3 cellular contexts compared by ENCODE assay signal in genomic region chr14:30240002-30240401, GRCh38.
A peak's percentile ranks its signal among the peaks of the same experiment; 100 is the strongest.
TF ChIP-seq lines count a peak whose summit lies in the region.

No MANE protein-coding gene starts in this region.

TF ChIP-seq in IMR-90, 13 proteins besides CTCF, POLR2A, EP300 and RAD21 (continued from another document):
- TF ChIP-seq USF2 (IDR thresholded peaks at IDR 0.05; ENCODE audit: low read depth, low read length), result no peak
- TF ChIP-seq MAZ (IDR thresholded peaks at IDR 0.05; ENCODE audit: borderline replicate concordance, low read depth, low read length), result no peak
- no peak for TF ChIP-seq RFX5 (IDR thresholded peaks at IDR 0.05; ENCODE audit: low read depth, low read length)
- TF ChIP-seq SMC3 (IDR thresholded peaks at IDR 0.05; ENCODE audit: low read depth, low read length), result no peak
- TF ChIP-seq RCOR1 (IDR thresholded peaks at IDR 0.05; ENCODE audit: insufficient replicate concordance, low read length), result no peak
- TF ChIP-seq MXI1 (IDR thresholded peaks at IDR 0.05; ENCODE audit: borderline replicate concordance, low read depth, low read length), result no peak
- no peak for TF ChIP-seq CEBPB (IDR thresholded peaks at IDR 0.05; ENCODE audit: low read depth, low read length)
- no peak for TF ChIP-seq MAFK (IDR thresholded peaks at IDR 0.05; ENCODE audit: low read depth, low read length)
- TF ChIP-seq BHLHE40 (IDR thresholded peaks at IDR 0.05; ENCODE audit: low read depth, low read length), result no peak

TF ChIP-seq in WTC11, 78 proteins besides CTCF, POLR2A, EP300 and RAD21 (continued from another document):
- TF ChIP-seq, protein P1, sequence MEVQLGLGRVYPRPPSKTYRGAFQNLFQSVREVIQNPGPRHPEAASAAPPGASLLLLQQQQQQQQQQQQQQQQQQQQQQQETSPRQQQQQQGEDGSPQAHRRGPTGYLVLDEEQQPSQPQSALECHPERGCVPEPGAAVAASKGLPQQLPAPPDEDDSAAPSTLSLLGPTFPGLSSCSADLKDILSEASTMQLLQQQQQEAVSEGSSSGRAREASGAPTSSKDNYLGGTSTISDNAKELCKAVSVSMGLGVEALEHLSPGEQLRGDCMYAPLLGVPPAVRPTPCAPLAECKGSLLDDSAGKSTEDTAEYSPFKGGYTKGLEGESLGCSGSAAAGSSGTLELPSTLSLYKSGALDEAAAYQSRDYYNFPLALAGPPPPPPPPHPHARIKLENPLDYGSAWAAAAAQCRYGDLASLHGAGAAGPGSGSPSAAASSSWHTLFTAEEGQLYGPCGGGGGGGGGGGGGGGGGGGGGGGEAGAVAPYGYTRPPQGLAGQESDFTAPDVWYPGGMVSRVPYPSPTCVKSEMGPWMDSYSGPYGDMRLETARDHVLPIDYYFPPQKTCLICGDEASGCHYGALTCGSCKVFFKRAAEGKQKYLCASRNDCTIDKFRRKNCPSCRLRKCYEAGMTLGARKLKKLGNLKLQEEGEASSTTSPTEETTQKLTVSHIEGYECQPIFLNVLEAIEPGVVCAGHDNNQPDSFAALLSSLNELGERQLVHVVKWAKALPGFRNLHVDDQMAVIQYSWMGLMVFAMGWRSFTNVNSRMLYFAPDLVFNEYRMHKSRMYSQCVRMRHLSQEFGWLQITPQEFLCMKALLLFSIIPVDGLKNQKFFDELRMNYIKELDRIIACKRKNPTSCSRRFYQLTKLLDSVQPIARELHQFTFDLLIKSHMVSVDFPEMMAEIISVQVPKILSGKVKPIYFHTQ (CRISPR knock-in tag; IDR thresholded peaks at IDR 0.05), result no peak
- no peak for TF ChIP-seq MXD4 (CRISPR knock-in tag; IDR thresholded peaks at IDR 0.05; ENCODE audit: borderline replicate concordance)
- no peak for TF ChIP-seq ZNF423 (CRISPR knock-in tag; IDR thresholded peaks at IDR 0.05)
- no peak for TF ChIP-seq CBFB (CRISPR knock-in tag; IDR thresholded peaks at IDR 0.05; ENCODE audit: low read depth)
- TF ChIP-seq STAT6 (CRISPR knock-in tag; conservative IDR thresholded peaks at IDR 0.05; ENCODE audit: low read depth), result no peak
- TF ChIP-seq USF2 (CRISPR knock-in tag; IDR thresholded peaks at IDR 0.05), result no peak
- TF ChIP-seq, protein P2, sequence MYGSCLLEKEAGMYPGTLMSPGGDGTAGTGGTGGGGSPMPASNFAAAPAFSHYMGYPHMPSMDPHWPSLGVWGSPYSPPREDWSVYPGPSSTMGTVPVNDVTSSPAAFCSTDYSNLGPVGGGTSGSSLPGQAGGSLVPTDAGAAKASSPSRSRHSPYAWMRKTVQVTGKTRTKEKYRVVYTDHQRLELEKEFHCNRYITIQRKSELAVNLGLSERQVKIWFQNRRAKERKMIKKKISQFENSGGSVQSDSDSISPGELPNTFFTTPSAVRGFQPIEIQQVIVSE (CRISPR knock-in tag; IDR thresholded peaks at IDR 0.05; ENCODE audit: borderline replicate concordance), result no peak
- TF ChIP-seq FOXJ3 (CRISPR knock-in tag; IDR thresholded peaks at IDR 0.05; ENCODE audit: borderline replicate concordance), result no peak
- no peak for TF ChIP-seq SP1 (CRISPR knock-in tag; conservative IDR thresholded peaks at IDR 0.05)
- TF ChIP-seq, protein P3, sequence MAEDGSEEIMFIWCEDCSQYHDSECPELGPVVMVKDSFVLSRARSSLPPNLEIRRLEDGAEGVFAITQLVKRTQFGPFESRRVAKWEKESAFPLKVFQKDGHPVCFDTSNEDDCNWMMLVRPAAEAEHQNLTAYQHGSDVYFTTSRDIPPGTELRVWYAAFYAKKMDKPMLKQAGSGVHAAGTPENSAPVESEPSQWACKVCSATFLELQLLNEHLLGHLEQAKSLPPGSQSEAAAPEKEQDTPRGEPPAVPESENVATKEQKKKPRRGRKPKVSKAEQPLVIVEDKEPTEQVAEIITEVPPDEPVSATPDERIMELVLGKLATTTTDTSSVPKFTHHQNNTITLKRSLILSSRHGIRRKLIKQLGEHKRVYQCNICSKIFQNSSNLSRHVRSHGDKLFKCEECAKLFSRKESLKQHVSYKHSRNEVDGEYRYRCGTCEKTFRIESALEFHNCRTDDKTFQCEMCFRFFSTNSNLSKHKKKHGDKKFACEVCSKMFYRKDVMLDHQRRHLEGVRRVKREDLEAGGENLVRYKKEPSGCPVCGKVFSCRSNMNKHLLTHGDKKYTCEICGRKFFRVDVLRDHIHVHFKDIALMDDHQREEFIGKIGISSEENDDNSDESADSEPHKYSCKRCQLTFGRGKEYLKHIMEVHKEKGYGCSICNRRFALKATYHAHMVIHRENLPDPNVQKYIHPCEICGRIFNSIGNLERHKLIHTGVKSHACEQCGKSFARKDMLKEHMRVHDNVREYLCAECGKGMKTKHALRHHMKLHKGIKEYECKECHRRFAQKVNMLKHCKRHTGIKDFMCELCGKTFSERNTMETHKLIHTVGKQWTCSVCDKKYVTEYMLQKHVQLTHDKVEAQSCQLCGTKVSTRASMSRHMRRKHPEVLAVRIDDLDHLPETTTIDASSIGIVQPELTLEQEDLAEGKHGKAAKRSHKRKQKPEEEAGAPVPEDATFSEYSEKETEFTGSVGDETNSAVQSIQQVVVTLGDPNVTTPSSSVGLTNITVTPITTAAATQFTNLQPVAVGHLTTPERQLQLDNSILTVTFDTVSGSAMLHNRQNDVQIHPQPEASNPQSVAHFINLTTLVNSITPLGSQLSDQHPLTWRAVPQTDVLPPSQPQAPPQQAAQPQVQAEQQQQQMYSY (CRISPR knock-in tag; IDR thresholded peaks at IDR 0.05), result no peak
- TF ChIP-seq ESRRA (CRISPR knock-in tag; IDR thresholded peaks at IDR 0.05; ENCODE audit: borderline replicate concordance), result no peak
- no peak for TF ChIP-seq ZNF219 (CRISPR knock-in tag; IDR thresholded peaks at IDR 0.05; ENCODE audit: borderline replicate concordance)

TF ChIP-seq in neural cell, 6 proteins besides CTCF, POLR2A, EP300 and RAD21 (continued from another document):
- TF ChIP-seq, protein P4, sequence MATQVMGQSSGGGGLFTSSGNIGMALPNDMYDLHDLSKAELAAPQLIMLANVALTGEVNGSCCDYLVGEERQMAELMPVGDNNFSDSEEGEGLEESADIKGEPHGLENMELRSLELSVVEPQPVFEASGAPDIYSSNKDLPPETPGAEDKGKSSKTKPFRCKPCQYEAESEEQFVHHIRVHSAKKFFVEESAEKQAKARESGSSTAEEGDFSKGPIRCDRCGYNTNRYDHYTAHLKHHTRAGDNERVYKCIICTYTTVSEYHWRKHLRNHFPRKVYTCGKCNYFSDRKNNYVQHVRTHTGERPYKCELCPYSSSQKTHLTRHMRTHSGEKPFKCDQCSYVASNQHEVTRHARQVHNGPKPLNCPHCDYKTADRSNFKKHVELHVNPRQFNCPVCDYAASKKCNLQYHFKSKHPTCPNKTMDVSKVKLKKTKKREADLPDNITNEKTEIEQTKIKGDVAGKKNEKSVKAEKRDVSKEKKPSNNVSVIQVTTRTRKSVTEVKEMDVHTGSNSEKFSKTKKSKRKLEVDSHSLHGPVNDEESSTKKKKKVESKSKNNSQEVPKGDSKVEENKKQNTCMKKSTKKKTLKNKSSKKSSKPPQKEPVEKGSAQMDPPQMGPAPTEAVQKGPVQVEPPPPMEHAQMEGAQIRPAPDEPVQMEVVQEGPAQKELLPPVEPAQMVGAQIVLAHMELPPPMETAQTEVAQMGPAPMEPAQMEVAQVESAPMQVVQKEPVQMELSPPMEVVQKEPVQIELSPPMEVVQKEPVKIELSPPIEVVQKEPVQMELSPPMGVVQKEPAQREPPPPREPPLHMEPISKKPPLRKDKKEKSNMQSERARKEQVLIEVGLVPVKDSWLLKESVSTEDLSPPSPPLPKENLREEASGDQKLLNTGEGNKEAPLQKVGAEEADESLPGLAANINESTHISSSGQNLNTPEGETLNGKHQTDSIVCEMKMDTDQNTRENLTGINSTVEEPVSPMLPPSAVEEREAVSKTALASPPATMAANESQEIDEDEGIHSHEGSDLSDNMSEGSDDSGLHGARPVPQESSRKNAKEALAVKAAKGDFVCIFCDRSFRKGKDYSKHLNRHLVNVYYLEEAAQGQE (IDR thresholded peaks at IDR 0.05; ENCODE audit: borderline replicate concordance), result peak; percentile 71
- peak; percentile 60 for TF ChIP-seq POLR2AphosphoS5 (IDR thresholded peaks at IDR 0.05)
